In genomic region chr12:10384191-10384590, GRCh38 we compare ENCODE assay signal across 22 cellular contexts. TPM values are rescaled to one million over a fixed set of nuclear protein-coding genes. Genes with fewer than 3 reads are reported as not detected.
A peak's percentile ranks its signal among the peaks of the same experiment; 100 is the strongest.
DNase-seq lines count a peak whose midpoint lies in the region; ATAC-seq, FAIRE-seq and TF ChIP-seq lines count a peak whose summit lies in the region.
"Had no signal": no experiment of that assay in that cellular context is flagged by ENCODE, and none has a peak within 500 bp of the region (broad histone marks: within the 10 kb centered on the region; RNA-seq: fewer than 3 reads in every experiment).

No MANE protein-coding gene starts in this region.

- H3K4me1 Mint-ChIP-seq in activated CD8-positive, alpha-beta memory T cell treated with anti-CD3 and anti-CD28 coated beads, Interleukin-2, amount 10 ng/mL, durations not matched to agents 7 days and 5 days: peaks cover 60% of the 10 kb centered on the region
- peaks cover 28 to 56% (median 39%) of the 10 kb centered on the region in 4 donors for H3K4me1 Mint-ChIP-seq in naive thymus-derived CD8-positive, alpha-beta T cell

- H3K27me3 ChIP-seq in HCT116 (ENCODE audit: insufficient read depth, low read length): no peaks in the 10 kb centered on the region
- no peaks in the 10 kb centered on the region for H3K27me3 ChIP-seq in K562 (ENCODE audit: control insufficient read depth in 2 of 2, insufficient read depth in 2 of 2, low read length in 2 of 2)
- H3K27me3 ChIP-seq in gastroesophageal sphincter: no peaks in the 10 kb centered on the region
- H3K27me3 ChIP-seq: BLaER1 had no signal

- peak overlapping the region; percentile 91 for H3K4me3 Mint-ChIP-seq in activated CD8-positive, alpha-beta memory T cell treated with anti-CD3 and anti-CD28 coated beads, Interleukin-2, amount 10 ng/mL, durations not matched to agents 7 days and 5 days
- H3K4me3 Mint-ChIP-seq in naive thymus-derived CD8-positive, alpha-beta T cell: peak overlapping the region; percentile 85 to 96 (median 90)

- no peak overlapping the region for H3K4me2 ChIP-seq in HCT116 (ENCODE audit: low read length)
- no peak overlapping the region for H3K4me2 ChIP-seq in K562 (ENCODE audit: insufficient read depth, low read length)
- H3K4me2 ChIP-seq: BLaER1 had no signal

- H3K4me3 ChIP-seq in HCT116 (replicated peaks in 1 of 2; ENCODE audit: low read depth in 1 of 2, low read length in 2 of 2): no peak overlapping the region
- no peak overlapping the region for H3K4me3 ChIP-seq in K562
- H3K4me3 ChIP-seq in gastroesophageal sphincter: no peak overlapping the region
- H3K4me3 ChIP-seq: BLaER1, GM12878 had no signal

- peak overlapping the region; percentile 96 for H3K27ac Mint-ChIP-seq in activated CD8-positive, alpha-beta memory T cell treated with anti-CD3 and anti-CD28 coated beads, Interleukin-2, amount 10 ng/mL, durations not matched to agents 7 days and 5 days
- peak overlapping the region; percentile 86 to 98 (median 94) for H3K27ac Mint-ChIP-seq in naive thymus-derived CD8-positive, alpha-beta T cell

- H3K36me3 ChIP-seq in HCT116 (ENCODE audit: control insufficient read depth in 1 of 2, insufficient read depth in 2 of 2, low read length in 2 of 2): no peaks in the 10 kb centered on the region
- H3K36me3 ChIP-seq in K562 (ENCODE audit: control insufficient read depth, insufficient read depth, low read length): no peaks in the 10 kb centered on the region
- no peaks in the 10 kb centered on the region for H3K36me3 ChIP-seq in gastroesophageal sphincter
- H3K36me3 ChIP-seq: BLaER1 had no signal

- intact Hi-C loops in HCT116 (cut with micrococcal nuclease): no loop called here
- intact Hi-C loops in K562 (cut with micrococcal nuclease): no loop called here

- CTCF ChIA-PET in activated CD8-positive, alpha-beta memory T cell treated with anti-CD3 and anti-CD28 coated beads, Interleukin-2, amount 10 ng/mL, durations not matched to agents 7 days and 5 days (lab: Charles Lee): interaction anchor here (5.1 kb wide), 1 partner anchor 18 kb away, joined by 19 read pairs; no protein-coding TSS in a partner anchor
- CTCF ChIA-PET in HCT116 (lab: Charles Lee) (no interaction called here), K562 (lab: Yijun Ruan, JAX; ENCODE audit: low intra/inter-chr PET ratio) (no interaction called here)

- ATAC-seq in activated CD8-positive, alpha-beta memory T cell treated with anti-CD3 and anti-CD28 coated beads, Interleukin-2, amount 10 ng/mL, durations not matched to agents 7 days and 5 days: no peak
- ATAC-seq in HCT116 (no peak), K562 (no peak), GM18909 (IDR thresholded peaks at IDR 0.05; ENCODE audit: poor library complexity, unreplicated experiment) (no peak), gastroesophageal sphincter (no peak)
- no peak for ATAC-seq in naive thymus-derived CD8-positive, alpha-beta T cell
- ATAC-seq in activated CD4-positive, CD25-positive, alpha-beta regulatory T cell treated with anti-CD3 and anti-CD28 coated beads, Interleukin-2, amount 50 U/mL, for 24 hours: no peak
- ATAC-seq: GM12878 had no signal

- no peaks in the 10 kb centered on the region for H3K4me1 ChIP-seq in HCT116 (ENCODE audit: control insufficient read depth in 1 of 2, insufficient read depth in 2 of 2, low read length in 2 of 2)
- no peaks in the 10 kb centered on the region for H3K4me1 ChIP-seq in K562 (replicated peaks in 1 of 2; ENCODE audit: control insufficient read depth in 2 of 2, insufficient read depth in 2 of 2, low read length in 2 of 2)
- H3K4me1 ChIP-seq in gastroesophageal sphincter: no peaks in the 10 kb centered on the region

- H3K27me3 Mint-ChIP-seq in activated CD8-positive, alpha-beta memory T cell treated with anti-CD3 and anti-CD28 coated beads, Interleukin-2, amount 10 ng/mL, durations not matched to agents 7 days and 5 days: no peaks in the 10 kb centered on the region
- H3K27me3 Mint-ChIP-seq in naive thymus-derived CD8-positive, alpha-beta T cell: no peaks in the 10 kb centered on the region

- no peaks in the 10 kb centered on the region for H3K9me1 ChIP-seq in K562 (ENCODE audit: control insufficient read depth, insufficient read depth, low read length)

- TF ChIP-seq EP300 in K562 (IDR thresholded peaks at IDR 0.05; ENCODE audit: low read length) (no peak), gastroesophageal sphincter (IDR thresholded peaks at IDR 0.05) (no peak)

- no peak overlapping the region for H3K9ac ChIP-seq in HCT116 (ENCODE audit: low read length)
- no peak overlapping the region for H3K9ac ChIP-seq in K562 (ENCODE audit: insufficient read depth in 1 of 2, low read depth in 2 of 2, low read length in 2 of 2)
- H3K9ac ChIP-seq: BLaER1 had no signal

- TF ChIP-seq POLR2A in HCT116 (IDR thresholded peaks at IDR 0.05; ENCODE audit: borderline replicate concordance, extremely low read depth, insufficient read depth, insufficient read length) (no peak), K562 (conservative IDR thresholded peaks at IDR 0.05) (no peak), gastroesophageal sphincter (IDR thresholded peaks at IDR 0.05) (no peak)

- POLR2A ChIA-PET in HCT116 (lab: Charles Lee) (no interaction called here), K562 (lab: Yijun Ruan, JAX) (no interaction called here)
- POLR2A ChIA-PET in naive thymus-derived CD8-positive, alpha-beta T cell (lab: Charles Lee): interaction anchor here (0.6 to 5.9 kb wide), 5 partner anchors 10 to 170 kb away, joined by 3 to 57 read pairs (median 7); partner anchors contain the start of gene KLRC4

- H3K27ac ChIP-seq in HCT116 (ENCODE audit: low read depth, low read length) (no peak overlapping the region), K562 (ENCODE audit: extremely low read depth, low read depth, low read length) (no peak overlapping the region), gastroesophageal sphincter (no peak overlapping the region)
- H3K27ac ChIP-seq: 22Rv1, BLaER1 had no signal

- TF ChIP-seq RAD21 in HCT116 (IDR thresholded peaks at IDR 0.05; ENCODE audit: low read depth) (no peak), K562 (CRISPR knock-in tag; conservative IDR thresholded peaks at IDR 0.05 in 1 of 2, IDR thresholded peaks at IDR 0.05 in 1 of 2) (no peak)

- H3K9me3 Mint-ChIP-seq in activated CD8-positive, alpha-beta memory T cell treated with anti-CD3 and anti-CD28 coated beads, Interleukin-2, amount 10 ng/mL, durations not matched to agents 7 days and 5 days (ENCODE audit: low read depth): no peaks in the 10 kb centered on the region
- H3K9me3 Mint-ChIP-seq in naive thymus-derived CD8-positive, alpha-beta T cell: peaks cover 0 to 4% (median 0%) of the 10 kb centered on the region in 9 donors

- H4K20me1 ChIP-seq in HCT116 (ENCODE audit: insufficient read depth): no peaks in the 10 kb centered on the region
- H4K20me1 ChIP-seq in K562 (replicated peaks; ENCODE audit: control insufficient read depth, insufficient read depth, low read length): no peaks in the 10 kb centered on the region
- H4K20me1 ChIP-seq: BLaER1 had no signal

- no TSS peak for BruUV-seq in HCT116 (replicated peaks; lab: Mats Ljungman, UMichigan)
- BruUV-seq in K562 (replicated peaks; lab: Mats Ljungman, UMichigan): no TSS peak

- no peaks in the 10 kb centered on the region for H3K9me2 ChIP-seq in HCT116 (ENCODE audit: insufficient read depth)

- H3K9me3 ChIP-seq in HCT116 (ENCODE audit: control insufficient read depth in 1 of 2, insufficient read depth in 1 of 2, low read depth in 1 of 2, low read length in 2 of 2): 0 out of 4 replicates have a peak, but pooled peaks cover 0 to 5% of the 10 kb centered on the region in 2 experiments
- no peaks in the 10 kb centered on the region for H3K9me3 ChIP-seq in K562 (replicated peaks; ENCODE audit: control insufficient read depth, insufficient read depth, low read depth, low read length)
- H3K9me3 ChIP-seq in gastroesophageal sphincter: peaks cover 0 to 3% (median 0%) of the 10 kb centered on the region in 3 donors

- WGBS in K562 (ENCODE audit: insufficient coverage, low coverage, missing lambda C conversion rate): 73% methylated on average over 3 of the region's 3 CpGs
- WGBS in gastroesophageal sphincter (ENCODE audit: low coverage in 1 of 2), 2 donors: 87 to 93% methylated on average over 3 of the region's 3 CpGs

- H3K79me2 ChIP-seq in HCT116 (ENCODE audit: insufficient read depth, low read length): no peaks in the 10 kb centered on the region
- no peaks in the 10 kb centered on the region for H3K79me2 ChIP-seq in K562 (ENCODE audit: control insufficient read depth, insufficient read depth, low read length)

- RAD21 ChIA-PET in HCT116 (lab: Charles Lee; ENCODE audit: low non-redundant PET in 1 of 2, low total read pairs in 2 of 2, uncharacterized antibody in 2 of 2, unreplicated experiment in 2 of 2): interaction anchor here in 1 of 2 experiments (0.8 kb wide), 1 partner anchor 55 kb away, joined by 4 read pairs; no protein-coding TSS in a partner anchor

- peaks cover 80% of the 10 kb centered on the region for H3K36me3 Mint-ChIP-seq in activated CD8-positive, alpha-beta memory T cell treated with anti-CD3 and anti-CD28 coated beads, Interleukin-2, amount 10 ng/mL, durations not matched to agents 7 days and 5 days
- peaks cover 58 to 86% (median 76%) of the 10 kb centered on the region in 3 donors for H3K36me3 Mint-ChIP-seq in naive thymus-derived CD8-positive, alpha-beta T cell

- FAIRE-seq in K562 (lab: Jason Lieb, UNC): no peak
- FAIRE-seq: GM12878 had no signal

- in situ Hi-C loops in K562 (cut with MboI): no loop called here

- DNase-seq in activated CD8-positive, alpha-beta memory T cell treated with anti-CD3 and anti-CD28 coated beads, Interleukin-2, amount 10 ng/mL, durations not matched to agents 7 days and 5 days: no peak
- DNase-seq in activated CD8-positive, alpha-beta memory T cell treated with anti-CD3 and anti-CD28 coated beads, Interleukin-2, amount 50 U/mL, for 48 hours: no peak
- DNase-seq in HCT116 (ENCODE audit: low read depth, low spot score) (no peak), K562 (ENCODE audit: extremely low read depth in 1 of 4, low spot score in 3 of 4) (no peak)
- DNase-seq in naive thymus-derived CD8-positive, alpha-beta T cell: no peak
- DNase-seq: DMS 273 treated with DMSO at 0.1 percent for 48 hours, GDM1, HCEC 1CT, MV-4-11, NCI-H1436, NCI-H2029, NCI-H2171, NCI-H446, NCI-H69 had no signal

- H2AFZ ChIP-seq in HCT116 (ENCODE audit: low read depth, low read length, poor library complexity, severe bottlenecking) (no peak overlapping the region), K562 (ENCODE audit: low read depth, low read length) (no peak overlapping the region)

- TF ChIP-seq CTCF in HCT116 (IDR thresholded peaks at IDR 0.05 in 2 of 3, conservative IDR thresholded peaks at IDR 0.05 in 1 of 3; ENCODE audit: borderline replicate concordance in 1 of 3, insufficient read depth in 1 of 3, low read depth in 2 of 3, low read length in 2 of 3) (no peak), K562 (IDR thresholded peaks at IDR 0.05 in 2 of 3, conservative IDR thresholded peaks at IDR 0.05 in 1 of 3; ENCODE audit: insufficient read depth in 2 of 3, low read depth in 1 of 3, low read length in 3 of 3) (no peak), gastroesophageal sphincter (IDR thresholded peaks at IDR 0.05) (no peak)

RNA-seq across cellular contexts. Expression of gene KLRK1, which starts 5.7 kb away (rescaled TPM):
- total RNA-seq in activated CD8-positive, alpha-beta memory T cell treated with anti-CD3 and anti-CD28 coated beads, Interleukin-2, amount 10 ng/mL, durations not matched to agents 7 days and 5 days: 100 to 1,000 TPM; 135 to 195 TPM
- total RNA-seq in HCT116 (2021; ENCODE audit: unreplicated experiment) (2.3 TPM), K562 (2014; rRNA removed) (not detected in 2 replicates), K562 (2014; rRNA removed; fragmentation: Illumina TruSeq; extraction: Trizol) (0.07 TPM in 1 of 2 replicates, not detected in the other), K562 (2015; rRNA removed; fragmentation: Illumina TruSeq; extraction: Trizol) (not detected in 2 replicates), K562 (2021) (0.09 TPM in 2 replicates), gastroesophageal sphincter (1 to 10 TPM in 2 of 4 donors, under 1 TPM in 2; 0.57 to 2.0 (median 0.97) TPM)
- 2.2 and 3.7 TPM in 2 replicates for polyA plus RNA-seq in HCT116 (2012)
- 0.21 TPM in 1 of 2 replicates, not detected in the other for total RNA-seq in K562 (2011; cell fraction: chromatin; rRNA removed; ENCODE audit: low replicate concordance)
- not detected in 2 replicates for total RNA-seq in K562 (2011; cell fraction: nucleolus; rRNA removed)
- not detected in 2 replicates for total RNA-seq in K562 (2011; cell fraction: nucleoplasm; rRNA removed)
- polyA plus RNA-seq in K562 (2011; rRNA removed) (0.06 and 0.11 TPM in 2 replicates), K562 (2014; fragmentation: Illumina TruSeq; extraction: Trizol) (0.09 TPM in 1 of 2 replicates, not detected in the other), K562 (2014; fragmentation: Nextera tagmentation; extraction: Ambion mirVana) (under 1 TPM; 0.03 to 0.04 TPM), K562 (2014; rRNA removed) (not detected in 2 replicates)
- polyA plus RNA-seq in K562 (2011; cell fraction: cytosol; rRNA removed): 0.09 TPM in 1 of 2 replicates, not detected in the other
- 0.20 and 0.45 TPM in 2 replicates for polyA plus RNA-seq in K562 (2011; cell fraction: nucleus; rRNA removed)
- polyA plus RNA-seq in K562 (2012): 0.05 and 0.10 TPM in 2 replicates
- not detected in 2 replicates for polyA minus RNA-seq in K562 (2011; rRNA and poly(A)+ RNA removed)
- 2.0 TPM in 1 of 2 replicates, not detected in the other for polyA minus RNA-seq in K562 (2011; cell fraction: cytosol; rRNA and poly(A)+ RNA removed)
- not detected in 2 replicates for polyA minus RNA-seq in K562 (2011; cell fraction: nucleus; rRNA and poly(A)+ RNA removed)
- total RNA-seq in naive thymus-derived CD8-positive, alpha-beta T cell: 100 to 1,000 TPM; 792 to 865 TPM
- 100 to 1,000 TPM; 525 to 619 (median 611) TPM for polyA plus RNA-seq in naive thymus-derived CD8-positive, alpha-beta T cell
- total RNA-seq: RPMI7951 had no signal

RNA-seq across cellular contexts. Expression of gene KLRC4, which starts 25.4 kb away (rescaled TPM):
- total RNA-seq in activated CD8-positive, alpha-beta memory T cell treated with anti-CD3 and anti-CD28 coated beads, Interleukin-2, amount 10 ng/mL, durations not matched to agents 7 days and 5 days: 10 to 100 TPM; 29.2 to 33.7 TPM
- total RNA-seq in HCT116 (2021; ENCODE audit: unreplicated experiment) (2.1 TPM), K562 (2014; rRNA removed) (not detected in 2 replicates), K562 (2014; rRNA removed; fragmentation: Illumina TruSeq; extraction: Trizol) (not detected in 2 replicates), K562 (2015; rRNA removed; fragmentation: Illumina TruSeq; extraction: Trizol) (not detected in 2 replicates), K562 (2021) (not detected in 2 replicates), gastroesophageal sphincter (1 to 10 TPM in 1 of 4 donors, not detected in 3; 2.3 TPM)
- 0.37 and 0.91 TPM in 2 replicates for polyA plus RNA-seq in HCT116 (2012)
- 0.58 and 1.4 TPM in 2 replicates for total RNA-seq in K562 (2011; cell fraction: chromatin; rRNA removed; ENCODE audit: low replicate concordance)
- not detected in 2 replicates for total RNA-seq in K562 (2011; cell fraction: nucleolus; rRNA removed)
- 0.73 TPM in 1 of 2 replicates, not detected in the other for total RNA-seq in K562 (2011; cell fraction: nucleoplasm; rRNA removed)
- polyA plus RNA-seq in K562 (2011; rRNA removed) (0.17 and 0.34 TPM in 2 replicates), K562 (2014; fragmentation: Illumina TruSeq; extraction: Trizol) (not detected in 2 replicates), K562 (2014; fragmentation: Nextera tagmentation; extraction: Ambion mirVana) (not detected), K562 (2014; rRNA removed) (not detected in 2 replicates)
- polyA plus RNA-seq in K562 (2011; cell fraction: cytosol; rRNA removed): not detected in 2 replicates
- polyA plus RNA-seq in K562 (2011; cell fraction: nucleus; rRNA removed): 0.76 TPM in 1 of 2 replicates, not detected in the other
- not detected in 2 replicates for polyA plus RNA-seq in K562 (2012)
- 0.69 TPM in 1 of 2 replicates, not detected in the other for polyA minus RNA-seq in K562 (2011; rRNA and poly(A)+ RNA removed)
- not detected in 2 replicates for polyA minus RNA-seq in K562 (2011; cell fraction: cytosol; rRNA and poly(A)+ RNA removed)
- polyA minus RNA-seq in K562 (2011; cell fraction: nucleus; rRNA and poly(A)+ RNA removed): 0.44 TPM in 1 of 2 replicates, not detected in the other
- total RNA-seq in naive thymus-derived CD8-positive, alpha-beta T cell: 10 to 100 TPM; 55.4 to 57.6 TPM
- polyA plus RNA-seq in naive thymus-derived CD8-positive, alpha-beta T cell: 10 to 100 TPM in 2 of 3 donors, 1 to 10 TPM in 1; 1.3 to 31.8 (median 13.6) TPM
- total RNA-seq: GM12878, RPMI7951 had no signal

RNA-seq across cellular contexts. Expression of gene KLRC3, which starts 36.2 kb away (rescaled TPM):
- total RNA-seq in activated CD8-positive, alpha-beta memory T cell treated with anti-CD3 and anti-CD28 coated beads, Interleukin-2, amount 10 ng/mL, durations not matched to agents 7 days and 5 days: 1 to 10 TPM; 6.2 to 9.9 TPM
- total RNA-seq in HCT116 (2021; ENCODE audit: unreplicated experiment) (1.8 TPM), K562 (2014; rRNA removed) (0.12 and 0.32 TPM in 2 replicates), K562 (2014; rRNA removed; fragmentation: Illumina TruSeq; extraction: Trizol) (0.35 TPM in 1 of 2 replicates, not detected in the other), K562 (2015; rRNA removed; fragmentation: Illumina TruSeq; extraction: Trizol) (not detected in 2 replicates), K562 (2021) (not detected in 2 replicates), gastroesophageal sphincter (not detected)
- polyA plus RNA-seq in HCT116 (2012): 0.77 and 1.4 TPM in 2 replicates
- 2.5 TPM in 1 of 2 replicates, not detected in the other for total RNA-seq in K562 (2011; cell fraction: chromatin; rRNA removed; ENCODE audit: low replicate concordance)
- not detected in 2 replicates for total RNA-seq in K562 (2011; cell fraction: nucleolus; rRNA removed)
- total RNA-seq in K562 (2011; cell fraction: nucleoplasm; rRNA removed): 0.66 TPM in 1 of 2 replicates, not detected in the other
- polyA plus RNA-seq in K562 (2011; rRNA removed) (0.31 TPM in 1 of 2 replicates, not detected in the other), K562 (2014; fragmentation: Illumina TruSeq; extraction: Trizol) (0.21 and 0.60 TPM in 2 replicates), K562 (2014; fragmentation: Nextera tagmentation; extraction: Ambion mirVana) (under 1 TPM in 1 of 2 experiments, not detected in 1; 0.15 TPM), K562 (2014; rRNA removed) (0.09 TPM in 1 of 2 replicates, not detected in the other)
- 0.18 TPM in 1 of 2 replicates, not detected in the other for polyA plus RNA-seq in K562 (2011; cell fraction: cytosol; rRNA removed)
- polyA plus RNA-seq in K562 (2011; cell fraction: nucleus; rRNA removed): 0.17 and 0.38 TPM in 2 replicates
- polyA plus RNA-seq in K562 (2012): 0.09 and 0.14 TPM in 2 replicates
- 0.35 TPM in 1 of 2 replicates, not detected in the other for polyA minus RNA-seq in K562 (2011; rRNA and poly(A)+ RNA removed)
- not detected in 2 replicates for polyA minus RNA-seq in K562 (2011; cell fraction: cytosol; rRNA and poly(A)+ RNA removed)
- polyA minus RNA-seq in K562 (2011; cell fraction: nucleus; rRNA and poly(A)+ RNA removed): 0.89 TPM in 1 of 2 replicates, not detected in the other
- total RNA-seq in naive thymus-derived CD8-positive, alpha-beta T cell: 1 to 10 TPM; 3.2 to 4.6 TPM
- polyA plus RNA-seq in naive thymus-derived CD8-positive, alpha-beta T cell: 1 to 10 TPM; 2.2 to 6.4 (median 3.9) TPM

RNA-seq across cellular contexts. Expression of gene KLRC2, which starts 51.6 kb away (rescaled TPM):
- 10 to 100 TPM in 1 of 2 experiments, 1 to 10 TPM in 1; 6.8 to 23.4 TPM for total RNA-seq in activated CD8-positive, alpha-beta memory T cell treated with anti-CD3 and anti-CD28 coated beads, Interleukin-2, amount 10 ng/mL, durations not matched to agents 7 days and 5 days
- total RNA-seq in HCT116 (2021; ENCODE audit: unreplicated experiment): 7.5 TPM
- polyA plus RNA-seq in HCT116 (2012): 3.2 and 6.6 TPM in 2 replicates
- not detected in 2 replicates for total RNA-seq in K562 (2011; cell fraction: chromatin; rRNA removed; ENCODE audit: low replicate concordance)
- not detected in 2 replicates for total RNA-seq in K562 (2011; cell fraction: nucleolus; rRNA removed)
- not detected in 2 replicates for total RNA-seq in K562 (2011; cell fraction: nucleoplasm; rRNA removed)
- not detected in 2 replicates for total RNA-seq in K562 (2014; rRNA removed)
- total RNA-seq in K562 (2014; rRNA removed; fragmentation: Illumina TruSeq; extraction: Trizol): not detected in 2 replicates
- total RNA-seq in K562 (2015; rRNA removed; fragmentation: Illumina TruSeq; extraction: Trizol): not detected in 2 replicates
- not detected in 2 replicates for total RNA-seq in K562 (2021)
- polyA plus RNA-seq in K562 (2011; rRNA removed): not detected in 2 replicates
- not detected in 2 replicates for polyA plus RNA-seq in K562 (2011; cell fraction: cytosol; rRNA removed)
- polyA plus RNA-seq in K562 (2011; cell fraction: nucleus; rRNA removed): not detected in 2 replicates
- not detected in 2 replicates for polyA plus RNA-seq in K562 (2012)
- not detected in 2 replicates for polyA plus RNA-seq in K562 (2014; fragmentation: Illumina TruSeq; extraction: Trizol)
- polyA plus RNA-seq in K562 (2014; fragmentation: Nextera tagmentation; extraction: Ambion mirVana): not detected
- polyA plus RNA-seq in K562 (2014; rRNA removed): not detected in 2 replicates
- not detected in 2 replicates for polyA minus RNA-seq in K562 (2011; rRNA and poly(A)+ RNA removed)
- polyA minus RNA-seq in K562 (2011; cell fraction: cytosol; rRNA and poly(A)+ RNA removed): 2.2 and 2.8 TPM in 2 replicates
- 0.33 TPM in 1 of 2 replicates, not detected in the other for polyA minus RNA-seq in K562 (2011; cell fraction: nucleus; rRNA and poly(A)+ RNA removed)
- total RNA-seq in naive thymus-derived CD8-positive, alpha-beta T cell: 1 to 10 TPM; 1.9 to 3.6 TPM
- 10 to 100 TPM in 1 of 3 donors, under 1 TPM in 2; 0.62 to 25.0 (median 0.76) TPM for polyA plus RNA-seq in naive thymus-derived CD8-positive, alpha-beta T cell
- total RNA-seq in gastroesophageal sphincter: under 1 TPM in 1 of 4 donors, not detected in 3; 0.40 TPM
- total RNA-seq: OCI-LY7 had no signal

Comparison
In these comparisons a context has a peak if more than half of its experiments do, and no peak if none do; other contexts are left out.
1. RNA of gene KLRK1, which starts 5.7 kb away (total RNA-seq): 792 to 865 TPM in naive thymus-derived CD8-positive, alpha-beta T cell and 135 to 195 TPM in activated CD8-positive, alpha-beta memory T cell treated with anti-CD3 and anti-CD28 coated beads, Interleukin-2, amount 10 ng/mL, durations not matched to agents 7 days and 5 days; 2.3 TPM in HCT116 (single experiment), 0.57 to 2.0 TPM in gastroesophageal sphincter and 0.07 to 0.21 TPM in K562; every median in the first group is over 10 times any median in the second.